Comparison of ENCODE assay signal across 1 cellular context in the genomic region with DNA sequence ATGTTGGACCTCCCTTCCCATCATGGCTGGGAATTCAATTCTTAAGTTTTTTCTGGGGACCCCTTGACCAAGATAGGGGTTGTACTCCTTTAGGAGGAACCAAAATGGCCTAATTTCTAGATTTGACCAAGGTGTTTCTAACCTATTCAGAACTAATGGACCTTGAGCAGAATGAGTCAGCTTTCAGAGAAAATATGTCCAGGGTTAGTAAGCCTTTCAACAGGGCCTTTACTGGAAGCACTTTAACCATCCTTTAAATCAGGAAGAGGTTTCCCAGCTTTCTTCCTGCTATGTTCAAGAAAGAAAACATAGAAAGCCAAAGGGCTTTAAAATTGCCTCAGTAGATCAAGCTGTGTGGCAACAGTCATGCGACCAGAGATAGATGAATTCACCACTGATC.
TF ChIP-seq lines count a peak whose summit lies in the region.

No MANE protein-coding gene starts in this region.

TF ChIP-seq in H1, 55 proteins besides CTCF, POLR2A, EP300 and RAD21 (continued from another document):
- TF ChIP-seq CHD1 (IDR thresholded peaks at IDR 0.05; ENCODE audit: low read depth, low read length) (no peak), RNF2 (IDR thresholded peaks at IDR 0.05; ENCODE audit: borderline replicate concordance, low read depth, low read length, missing control alignments, poor library complexity, severe bottlenecking) (no peak), NRF1 (IDR thresholded peaks at IDR 0.05; ENCODE audit: low read depth, low read length) (no peak), RFX5 (IDR thresholded peaks at IDR 0.05; ENCODE audit: borderline replicate concordance, low read depth, low read length) (no peak), SP1 (IDR thresholded peaks at IDR 0.05; ENCODE audit: low read depth, low read length) (no peak), JUND (IDR thresholded peaks at IDR 0.05; ENCODE audit: low read length) (no peak), SIN3A (conservative IDR thresholded peaks at IDR 0.05 in 1 of 2, IDR thresholded peaks at IDR 0.05 in 1 of 2; ENCODE audit: low read depth in 1 of 2, low read length in 2 of 2) (no peak), MAFK (IDR thresholded peaks at IDR 0.05; ENCODE audit: low read depth, low read length) (no peak), BCL11A (IDR thresholded peaks at IDR 0.05; ENCODE audit: low read depth in 2 of 2, low read length in 2 of 2) (no peak), SP4 (IDR thresholded peaks at IDR 0.05; ENCODE audit: low read length) (no peak), EGR1 (IDR thresholded peaks at IDR 0.05; ENCODE audit: borderline replicate concordance, low read depth, low read length) (no peak), HDAC2 (IDR thresholded peaks at IDR 0.05; ENCODE audit: borderline replicate concordance in 1 of 2, low read depth in 2 of 2, low read length in 2 of 2) (no peak), YY1 (IDR thresholded peaks at IDR 0.05; ENCODE audit: low read depth, low read length) (no peak), CEBPB (IDR thresholded peaks at IDR 0.05; ENCODE audit: low read depth, low read length) (no peak)
- TF ChIP-seq, protein P1, sequence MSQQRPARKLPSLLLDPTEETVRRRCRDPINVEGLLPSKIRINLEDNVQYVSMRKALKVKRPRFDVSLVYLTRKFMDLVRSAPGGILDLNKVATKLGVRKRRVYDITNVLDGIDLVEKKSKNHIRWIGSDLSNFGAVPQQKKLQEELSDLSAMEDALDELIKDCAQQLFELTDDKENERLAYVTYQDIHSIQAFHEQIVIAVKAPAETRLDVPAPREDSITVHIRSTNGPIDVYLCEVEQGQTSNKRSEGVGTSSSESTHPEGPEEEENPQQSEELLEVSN (IDR thresholded peaks at IDR 0.05), result no peak
- TF ChIP-seq, protein P2, sequence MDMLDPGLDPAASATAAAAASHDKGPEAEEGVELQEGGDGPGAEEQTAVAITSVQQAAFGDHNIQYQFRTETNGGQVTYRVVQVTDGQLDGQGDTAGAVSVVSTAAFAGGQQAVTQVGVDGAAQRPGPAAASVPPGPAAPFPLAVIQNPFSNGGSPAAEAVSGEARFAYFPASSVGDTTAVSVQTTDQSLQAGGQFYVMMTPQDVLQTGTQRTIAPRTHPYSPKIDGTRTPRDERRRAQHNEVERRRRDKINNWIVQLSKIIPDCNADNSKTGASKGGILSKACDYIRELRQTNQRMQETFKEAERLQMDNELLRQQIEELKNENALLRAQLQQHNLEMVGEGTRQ (IDR thresholded peaks at IDR 0.05; ENCODE audit: low read length), result no peak
